In the genomic region with DNA sequence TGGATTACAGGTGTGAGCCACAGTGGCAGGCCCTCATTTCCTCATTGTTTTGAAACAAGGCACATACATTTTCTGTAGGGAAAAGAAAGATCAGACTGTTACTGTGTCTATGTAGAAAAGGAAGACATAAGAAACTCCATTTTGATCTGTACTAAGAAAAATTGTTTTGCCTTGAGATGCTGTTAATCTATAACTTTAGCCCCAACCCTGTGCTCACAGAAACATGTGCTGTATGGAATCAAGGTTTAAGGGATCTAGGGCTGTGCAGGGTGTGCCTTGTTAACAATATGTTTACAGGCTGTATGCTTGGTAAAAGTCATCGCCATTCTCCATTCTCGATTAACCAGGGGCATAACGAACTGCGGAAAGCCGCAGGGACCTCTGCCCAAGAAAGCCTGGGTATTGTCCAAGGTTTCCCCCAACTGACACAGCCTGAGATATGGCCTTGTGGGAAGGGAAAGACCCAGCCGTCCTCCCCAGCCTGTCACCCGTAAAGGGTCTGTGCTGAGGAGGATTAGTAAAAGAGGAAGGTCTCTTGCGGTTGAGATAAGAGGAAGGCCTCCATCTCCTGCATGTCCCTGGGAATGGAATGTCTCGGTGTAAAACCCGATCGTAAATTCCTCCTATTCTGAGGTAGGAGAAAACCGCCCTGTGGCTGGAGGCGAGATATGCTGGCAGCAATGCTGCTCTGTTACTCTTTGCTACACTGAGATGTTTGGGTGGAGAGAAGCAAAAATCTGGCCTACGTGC, we compare ENCODE assay signal across 2 cellular contexts. TPM values are rescaled to one million over a fixed set of nuclear protein-coding genes. Genes with fewer than 3 reads are reported as not detected.
"Had no signal": no experiment of that assay in that cellular context is flagged by ENCODE, and none has a peak within 500 bp of the region (broad histone marks: within the 10 kb centered on the region; RNA-seq: fewer than 3 reads in every experiment).

No MANE protein-coding gene starts in this region.

RNA-seq across cellular contexts. Expression of a gene that starts 2.0 kb away (rescaled TPM):
- total RNA-seq: SK-MEL-5 had no signal

RNA-seq across cellular contexts. Expression of a gene that starts 38.2 kb away (rescaled TPM):
- total RNA-seq: activated T-helper 2 cell treated with anti-CD3 and anti-CD28 coated beads, Interferon-gamma antibody, Interleukin-2, Interleukin-4, amounts not matched to agents 10 μg/mL and 5 μg/mL and 100 μg/mL, durations not matched to agents 14 hours and 24 hours and 36 hours had no signal
